ENCODE assay signal across 23 cellular contexts in genomic region chr12:23887055-23887835, GRCh38.
DNase-seq lines count a peak whose midpoint lies in the region; FAIRE-seq and TF ChIP-seq lines count a peak whose summit lies in the region.
"Had no signal": no experiment of that assay in that cellular context is flagged by ENCODE, and none has a peak within 500 bp of the region (broad histone marks: within the 10 kb centered on the region; RNA-seq: fewer than 3 reads in every experiment).

No MANE protein-coding gene starts in this region.

- no peaks in the 10 kb centered on the region for H3K79me2 ChIP-seq in mesendoderm (ENCODE audit: control insufficient read depth, insufficient read depth, low read length)

- no CpG with 5 or more reads among the region's 3 CpGs for WGBS in mesendoderm (ENCODE audit: extremely low coverage, insufficient coverage, low lambda C conversion rate)
- 48 to 57% (median 53%) methylated on average over 3 of the region's 3 CpGs for WGBS in adrenal gland, 4 donors

- H2BK5ac ChIP-seq in mesendoderm (ENCODE audit: low read length): no peak overlapping the region

- no peak overlapping the region for H4K8ac ChIP-seq in mesendoderm (ENCODE audit: low read depth, low read length)

- H3K9ac ChIP-seq in endocrine pancreas (ENCODE audit: control insufficient read depth, insufficient read depth, low read length) (no peak overlapping the region), mesendoderm (ENCODE audit: low read length) (no peak overlapping the region)

- no peak overlapping the region for H3K56ac ChIP-seq in mesendoderm (ENCODE audit: low read length)

- peak; percentile 57 to 84 for DNase-seq in Kasumi-1 (lab: John Stamatoyannopoulos, UW)
- peak; percentile 90 for DNase-seq in OCI-M1 (lab: John Stamatoyannopoulos, UW)
- DNase-seq in mesendoderm: peak; percentile 26
- DNase-seq in breast epithelium (ENCODE audit: low spot score in 2 of 2): no peak
- DNase-seq in GM12892 (ENCODE audit: insufficient read length): no peak
- no peak for DNase-seq in adrenal gland
- DNase-seq: activated naive CD4-positive, alpha-beta T cell; activated T-cell treated with anti-CD3 and anti-CD28 coated beads for 4 hours; aorta; Caco-2; cortex of kidney; H7; midbrain; NCI-H1694 treated with DMSO at 0.1 percent for 48 hours; NCI-H446; posterior cingulate gyrus; SHP77 treated with DMSO at 0.1 percent for 48 hours; stimulated activated CD4-positive, alpha-beta T cell treated with anti-CD3 and anti-CD28 coated beads, Interleukin-2, amount 100 ng/mL, for 48 hours; upper lobe of right lung; WERI-Rb-1 had no signal

- H3K79me1 ChIP-seq in mesendoderm (ENCODE audit: low read length): no peaks in the 10 kb centered on the region

- no peak overlapping the region for H4K5ac ChIP-seq in mesendoderm (ENCODE audit: low read length)

- H2BK15ac ChIP-seq in mesendoderm (replicated peaks; ENCODE audit: low read depth): no peak overlapping the region

- H3K27ac ChIP-seq in mesendoderm (ENCODE audit: low read depth, low read length) (no peak overlapping the region), breast epithelium (no peak overlapping the region), adrenal gland (no peak overlapping the region)
- H3K27ac ChIP-seq: upper lobe of right lung, WERI-Rb-1 had no signal

- FAIRE-seq in GM12892 (lab: Jason Lieb, UNC): no peak
- FAIRE-seq: G401.6, GM19239 had no signal

- intact Hi-C loops in breast epithelium (cut with DNase I; ENCODE audit: low total_unique reads) (no loop called here), adrenal gland (cut with DNase I) (no loop called here)

- no peak overlapping the region for H3K18ac ChIP-seq in mesendoderm (ENCODE audit: low read length)

- TF ChIP-seq POLR2A in breast epithelium (IDR thresholded peaks at IDR 0.05): no peak
- no peak for TF ChIP-seq POLR2A in GM12892 (IDR thresholded peaks at IDR 0.05; ENCODE audit: low read depth, low read length)
- no peak for TF ChIP-seq POLR2A in adrenal gland (IDR thresholded peaks at IDR 0.05)

- H3K27me3 ChIP-seq in endocrine pancreas (ENCODE audit: control insufficient read depth, insufficient read depth, low read length) (no peaks in the 10 kb centered on the region), mesendoderm (ENCODE audit: insufficient read depth, low read length, poor library complexity) (no peaks in the 10 kb centered on the region), breast epithelium (no peaks in the 10 kb centered on the region), adrenal gland (no peaks in the 10 kb centered on the region)
- H3K27me3 ChIP-seq: upper lobe of right lung had no signal

- H3K4me3 ChIP-seq in endocrine pancreas (ENCODE audit: control insufficient read depth, insufficient read depth, low read length) (peak overlapping the region; percentile 41), mesendoderm (ENCODE audit: low read length) (no peak overlapping the region), breast epithelium (no peak overlapping the region), adrenal gland (no peak overlapping the region)
- H3K4me3 ChIP-seq: upper lobe of right lung had no signal

- H3K4me2 ChIP-seq in mesendoderm (ENCODE audit: low read length): no peak overlapping the region

- no peak overlapping the region for H3K4ac ChIP-seq in mesendoderm (ENCODE audit: low read depth, low read length)

- TF ChIP-seq CTCF in breast epithelium (IDR thresholded peaks at IDR 0.05): no peak
- TF ChIP-seq CTCF in adrenal gland (IDR thresholded peaks at IDR 0.05): no peak

- H3K36me3 ChIP-seq in endocrine pancreas (ENCODE audit: control insufficient read depth, insufficient read depth, low read length) (no peaks in the 10 kb centered on the region), mesendoderm (ENCODE audit: control insufficient read depth, insufficient read depth, low read length) (no peaks in the 10 kb centered on the region), breast epithelium (no peaks in the 10 kb centered on the region), adrenal gland (replicated peaks in 1 of 2) (no peaks in the 10 kb centered on the region)
- H3K36me3 ChIP-seq: upper lobe of right lung, WERI-Rb-1 had no signal

- H3K4me1 ChIP-seq in endocrine pancreas (ENCODE audit: control insufficient read depth, insufficient read depth, low read length): peaks cover 10% of the 10 kb centered on the region
- H3K4me1 ChIP-seq in mesendoderm (ENCODE audit: control insufficient read depth, low read depth, low read length): no peaks in the 10 kb centered on the region
- H3K4me1 ChIP-seq in breast epithelium: no peaks in the 10 kb centered on the region
- H3K4me1 ChIP-seq in adrenal gland (replicated peaks in 1 of 2): no peaks in the 10 kb centered on the region
- H3K4me1 ChIP-seq: upper lobe of right lung had no signal

- no peak overlapping the region for H2BK120ac ChIP-seq in mesendoderm (ENCODE audit: low read depth, low read length)

- H3K9me3 ChIP-seq in endocrine pancreas (ENCODE audit: control insufficient read depth, low read length): no peaks in the 10 kb centered on the region
- no peaks in the 10 kb centered on the region for H3K9me3 ChIP-seq in breast epithelium
- no peaks in the 10 kb centered on the region for H3K9me3 ChIP-seq in adrenal gland (replicated peaks in 1 of 3)
- H3K9me3 ChIP-seq: Caco-2, upper lobe of right lung had no signal

- no peak overlapping the region for H2AK5ac ChIP-seq in mesendoderm (ENCODE audit: low read length)

- no peak overlapping the region for H3K23ac ChIP-seq in mesendoderm (ENCODE audit: low read length)

Comparison
In these comparisons a context has a peak if more than half of its experiments do, and no peak if none do; other contexts are left out.
1. DNase-seq: peak in Kasumi-1 (2 of 2), OCI-M1 (single experiment) and mesendoderm (single experiment); none in breast epithelium (0 of 2), GM12892 (single experiment) and adrenal gland (0 of 7).